ENCODE assay signal across 10 cellular contexts in the genomic region with DNA sequence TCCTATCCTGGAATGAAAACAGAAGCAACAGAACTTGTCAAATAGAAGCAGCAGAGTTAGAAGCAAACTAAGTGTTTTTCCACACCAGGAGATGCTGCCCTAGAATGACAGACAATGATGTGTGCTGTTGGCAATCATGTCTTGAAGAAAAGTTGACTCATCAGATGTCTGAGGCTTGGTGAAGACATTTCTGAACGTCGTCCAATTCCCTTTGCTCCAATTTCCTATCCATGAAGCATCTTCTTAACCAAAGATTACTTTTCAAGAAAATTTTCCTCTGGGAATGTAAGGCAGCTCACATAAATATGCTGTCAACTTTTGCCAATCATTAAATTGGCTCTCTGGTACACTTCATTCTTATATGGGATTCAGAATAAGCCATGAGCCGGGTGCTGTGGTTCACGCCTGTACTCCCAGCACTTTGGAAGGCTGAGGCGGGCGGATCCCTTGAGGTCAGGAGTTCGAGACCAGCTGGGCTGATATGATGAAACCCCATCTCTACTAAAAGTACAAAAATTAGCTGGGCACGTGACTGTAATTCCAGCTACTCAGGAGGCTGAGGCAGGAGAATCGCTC. TPM values are rescaled to one million over a fixed set of nuclear protein-coding genes. Genes with fewer than 3 reads are reported as not detected.
DNase-seq lines count a peak whose midpoint lies in the region; ATAC-seq and TF ChIP-seq lines count a peak whose summit lies in the region.
"Had no signal": no experiment of that assay in that cellular context is flagged by ENCODE, and none has a peak within 500 bp of the region (broad histone marks: within the 10 kb centered on the region; RNA-seq: fewer than 3 reads in every experiment).

No MANE protein-coding gene starts in this region.

- H3K27ac ChIP-seq in hepatocyte (peak overlapping the region; percentile 67), upper lobe of right lung (peak overlapping the region; percentile 40)

- H3K9me2 ChIP-seq in hepatocyte (replicated peaks; ENCODE audit: insufficient read depth), result no peaks in the 10 kb centered on the region

- peaks cover 0 to 4% (median 0%) of the 10 kb centered on the region in 5 experiments for H3K9me3 Mint-ChIP-seq in brain

- TF ChIP-seq CTCF in brain (conservative IDR thresholded peaks at IDR 0.05) (no peak), hepatocyte (IDR thresholded peaks at IDR 0.05; ENCODE audit: poor library complexity) (no peak), upper lobe of right lung (IDR thresholded peaks at IDR 0.05) (no peak)

- H2AFZ ChIP-seq in hepatocyte, result no peak overlapping the region

- DNase-seq in HS-5 (ENCODE audit: low read depth) (peak; percentile 97), hepatocyte (ENCODE audit: low spot score) (peak; percentile 27), upper lobe of right lung (no peak), GF-D8 (lab: John Stamatoyannopoulos, UW) (no peak), midbrain (lab: John Stamatoyannopoulos, UW) (no peak)
- DNase-seq: activated CD4-positive, alpha-beta T cell treated with anti-CD3 and anti-CD28 coated beads for 4 hours had no signal

- H3K4me1 ChIP-seq in hepatocyte (ENCODE audit: insufficient read depth) (peaks cover 35% of the 10 kb centered on the region), upper lobe of right lung (peaks cover 36% of the 10 kb centered on the region)

- H3K4me3 Mint-ChIP-seq in brain, result peak overlapping the region in 1 of 5 experiments; percentile 20
- H3K4me3 Mint-ChIP-seq: IgD-negative memory B cell had no signal

- intact Hi-C loops in upper lobe of right lung (cut with DNase I), result no loop called here

- no peaks in the 10 kb centered on the region for H3K27me3 Mint-ChIP-seq in brain

- H3K27ac Mint-ChIP-seq in brain, result peak overlapping the region in 4 of 5 experiments; percentile 3 to 85 (median 56)
- H3K27ac Mint-ChIP-seq: IgD-negative memory B cell had no signal

- H3K79me2 ChIP-seq in hepatocyte, result peaks cover 9% of the 10 kb centered on the region

- H3K4me2 ChIP-seq in hepatocyte, result peak overlapping the region; percentile 52

- H3K36me3 ChIP-seq in hepatocyte (replicated peaks; ENCODE audit: insufficient read depth, low read depth), result no peaks in the 10 kb centered on the region
- H3K36me3 ChIP-seq in upper lobe of right lung, result no peaks in the 10 kb centered on the region

- H3K4me3 ChIP-seq in hepatocyte (no peak overlapping the region), upper lobe of right lung (no peak overlapping the region)

- H3K27me3 ChIP-seq in hepatocyte (no peaks in the 10 kb centered on the region), upper lobe of right lung (no peaks in the 10 kb centered on the region)

- 78% methylated on average over 9 of the region's 9 CpGs for WGBS in hepatocyte (ENCODE audit: low lambda C conversion rate, missing lambda C conversion rate)

- ATAC-seq in upper lobe of right lung (no peak), GM21529 (IDR thresholded peaks at IDR 0.05; ENCODE audit: unreplicated experiment) (no peak), GM18498 (IDR thresholded peaks at IDR 0.05; ENCODE audit: unreplicated experiment) (no peak)

- H4K20me1 ChIP-seq in hepatocyte (ENCODE audit: insufficient read depth, poor library complexity, severe bottlenecking), result no peaks in the 10 kb centered on the region

- H3K9me3 ChIP-seq in hepatocyte (ENCODE audit: low read depth) (no peaks in the 10 kb centered on the region), upper lobe of right lung (no peaks in the 10 kb centered on the region)

- peaks cover 91% of the 10 kb centered on the region for H3K36me3 Mint-ChIP-seq in brain
- H3K36me3 Mint-ChIP-seq: IgD-negative memory B cell had no signal

- peaks cover 31% of the 10 kb centered on the region for H3K4me1 Mint-ChIP-seq in brain
- H3K4me1 Mint-ChIP-seq: IgD-negative memory B cell had no signal

RNA-seq across cellular contexts. Expression of a gene that starts 34.6 kb away (rescaled TPM):
- polyA plus RNA-seq in brain (ENCODE audit: insufficient read depth, low read depth, low replicate concordance) (37.1 TPM), hepatocyte (77.2 and 92.6 TPM in 2 replicates)
- total RNA-seq in hepatocyte (43.7 and 61.8 TPM in 2 replicates), upper lobe of right lung (42.2 TPM)

Comparison
In these comparisons a context has a peak if more than half of its experiments do, and no peak if none do; other contexts are left out.
1. DNase-seq: peak in HS-5 (single experiment) and hepatocyte (single experiment); none in upper lobe of right lung (single experiment), GF-D8 (single experiment) and midbrain (single experiment).